In genomic region chr9:134329576-134329855, GRCh38 we compare ENCODE assay signal across 15 cellular contexts. TPM values are rescaled to one million over a fixed set of nuclear protein-coding genes. Genes with fewer than 3 reads are reported as not detected.
DNase-seq lines count a peak whose midpoint lies in the region; ATAC-seq, FAIRE-seq and TF ChIP-seq lines count a peak whose summit lies in the region.
"Had no signal": no experiment of that assay in that cellular context is flagged by ENCODE, and none has a peak within 500 bp of the region (broad histone marks: within the 10 kb centered on the region; RNA-seq: fewer than 3 reads in every experiment).

No MANE protein-coding gene starts in this region.

- peaks cover 70 to 77% (median 76%) of the 10 kb centered on the region in 11 experiments for H4K20me1 ChIP-seq in BLaER1 treated with 17β-estradiol and CSF1 and Interleukin-3, amounts not matched to agents 10 nM and 100 nM
- H4K20me1 ChIP-seq in K562 (replicated peaks; ENCODE audit: control insufficient read depth, insufficient read depth, low read length), result peaks cover 38% of the 10 kb centered on the region

- H3K79me2 ChIP-seq in K562 (ENCODE audit: control insufficient read depth, insufficient read depth, low read length), result peaks cover 76% of the 10 kb centered on the region

- no peaks in the 10 kb centered on the region for H3K9me3 ChIP-seq in BLaER1 treated with 17β-estradiol and CSF1 and Interleukin-3, amounts not matched to agents 10 nM and 100 nM (replicated peaks in 1 of 11)
- H3K9me3 ChIP-seq in K562 (replicated peaks; ENCODE audit: control insufficient read depth, insufficient read depth, low read depth, low read length) (no peaks in the 10 kb centered on the region), left ventricle myocardium inferior (replicated peaks) (no peaks in the 10 kb centered on the region)

- DNase-seq in K562 (ENCODE audit: extremely low read depth in 1 of 4, low spot score in 3 of 4) (no peak), left ventricle myocardium inferior (peak; percentile 17), GF-D8 (lab: John Stamatoyannopoulos, UW) (no peak), occipital lobe (lab: John Stamatoyannopoulos, UW) (no peak)
- DNase-seq in natural killer cell treated with Interleukin-12 subunit alpha and Interleukin-12 subunit beta and Interleukin-15 and Interleukin-18, amount 100 ng/mL, for 72 hours (ENCODE audit: low spot score), result no peak
- DNase-seq: CD4-positive, CD25-positive, alpha-beta regulatory T cell; cortex of kidney; NCI-H2029 treated with DMSO at 0.1 percent for 48 hours; stimulated activated CD4-positive, alpha-beta T cell treated with anti-CD3 and anti-CD28 coated beads, Interleukin-2, amount 100 ng/mL, for 24 hours had no signal

- H3K36me3 ChIP-seq in BLaER1 treated with 17β-estradiol and CSF1 and Interleukin-3, amounts not matched to agents 10 nM and 100 nM, result peaks cover 0 to 13% (median 0%) of the 10 kb centered on the region in 11 experiments; a peak in 1 of 22 replicates
- H3K36me3 ChIP-seq in K562 (ENCODE audit: control insufficient read depth, insufficient read depth, low read length), result no peaks in the 10 kb centered on the region
- no peaks in the 10 kb centered on the region for H3K36me3 ChIP-seq in left ventricle myocardium inferior
- no peaks in the 10 kb centered on the region for H3K36me3 ChIP-seq in rectal smooth muscle tissue (ENCODE audit: control insufficient read depth, insufficient read depth, low read length)

- peaks cover 6% of the 10 kb centered on the region for H3K9me1 ChIP-seq in K562 (ENCODE audit: control insufficient read depth, insufficient read depth, low read length)

- no peak for TF ChIP-seq EP300 in K562 (IDR thresholded peaks at IDR 0.05; ENCODE audit: low read length)

- in situ Hi-C loops in K562 (cut with MboI), result no loop called here

- FAIRE-seq in K562 (lab: Jason Lieb, UNC), result no peak
- FAIRE-seq: GM12892, islet of Langerhans had no signal

- H3K27me3 ChIP-seq in BLaER1 treated with 17β-estradiol and CSF1 and Interleukin-3, amounts not matched to agents 10 nM and 100 nM, result no peaks in the 10 kb centered on the region
- no peaks in the 10 kb centered on the region for H3K27me3 ChIP-seq in K562 (ENCODE audit: control insufficient read depth in 2 of 2, insufficient read depth in 2 of 2, low read length in 2 of 2)
- no peaks in the 10 kb centered on the region for H3K27me3 ChIP-seq in left ventricle myocardium inferior (ENCODE audit: low read depth)
- no peaks in the 10 kb centered on the region for H3K27me3 ChIP-seq in rectal smooth muscle tissue (ENCODE audit: control insufficient read depth, insufficient read depth, low read length)

- WGBS in K562 (ENCODE audit: insufficient coverage, low coverage, missing lambda C conversion rate), result 68% methylated on average over 2 of the region's 7 CpGs

- intact Hi-C loops in K562 (cut with micrococcal nuclease), result loop anchor here (10.0 kb wide), 1 partner anchor 155 kb away; no protein-coding TSS in a partner anchor
- intact Hi-C loops in left ventricle myocardium inferior (cut with micrococcal nuclease), result no loop called here

- H3K4me3 ChIP-seq in BLaER1 treated with 17β-estradiol and CSF1 and Interleukin-3, amounts not matched to agents 10 nM and 100 nM, result peak overlapping the region; percentile 28 to 98 (median 92); a peak in 18 of 20 replicates
- no peak overlapping the region for H3K4me3 ChIP-seq in K562
- H3K4me3 ChIP-seq in left ventricle myocardium inferior, result peak overlapping the region; percentile 91
- H3K4me3 ChIP-seq in rectal smooth muscle tissue (ENCODE audit: low read length), result peak overlapping the region; percentile 38

- no peaks in the 10 kb centered on the region for H3K27me3 Mint-ChIP-seq in natural killer cell treated with Interleukin-12 subunit alpha and Interleukin-12 subunit beta and Interleukin-15 and Interleukin-18, amount 100 ng/mL, for 72 hours

- H3K27ac ChIP-seq in BLaER1 treated with 17β-estradiol and CSF1 and Interleukin-3, amounts not matched to agents 10 nM and 100 nM, result peak overlapping the region; percentile 28 to 88 (median 79); a peak in 20 of 22 replicates
- H3K27ac ChIP-seq in K562 (ENCODE audit: extremely low read depth, low read depth, low read length) (no peak overlapping the region), left ventricle myocardium inferior (replicated peaks) (peak overlapping the region; percentile 93), rectal smooth muscle tissue (ENCODE audit: low read depth, low read length) (no peak overlapping the region)
- H3K27ac ChIP-seq: SK-N-MC had no signal

- TF ChIP-seq CTCF in K562 (IDR thresholded peaks at IDR 0.05 in 2 of 3, conservative IDR thresholded peaks at IDR 0.05 in 1 of 3; ENCODE audit: insufficient read depth in 2 of 3, low read depth in 1 of 3, low read length in 3 of 3) (no peak), left ventricle myocardium inferior (IDR thresholded peaks at IDR 0.05; ENCODE audit: borderline replicate concordance) (no peak)

- TF ChIP-seq POLR2A in K562 (conservative IDR thresholded peaks at IDR 0.05), result no peak

- no TSS peak for BruUV-seq in K562 (replicated peaks; lab: Mats Ljungman, UMichigan)

- no peak overlapping the region for H2AFZ ChIP-seq in K562 (ENCODE audit: low read depth, low read length)

- peak overlapping the region; percentile 84 to 95 (median 93) for H3K9ac ChIP-seq in BLaER1 treated with 17β-estradiol and CSF1 and Interleukin-3, amounts not matched to agents 10 nM and 100 nM
- H3K9ac ChIP-seq in K562 (ENCODE audit: insufficient read depth in 1 of 2, low read depth in 2 of 2, low read length in 2 of 2), result peak overlapping the region in 1 of 2 experiments; percentile 94; a peak in 2 of 4 replicates
- no peak overlapping the region for H3K9ac ChIP-seq in rectal smooth muscle tissue (ENCODE audit: low read length)

- no peak for TF ChIP-seq RAD21 in K562 (CRISPR knock-in tag; conservative IDR thresholded peaks at IDR 0.05 in 1 of 2, IDR thresholded peaks at IDR 0.05 in 1 of 2)

- peaks cover 78 to 88% (median 81%) of the 10 kb centered on the region in 10 experiments for H3K4me1 ChIP-seq in BLaER1 treated with 17β-estradiol and CSF1 and Interleukin-3, amounts not matched to agents 10 nM and 100 nM
- H3K4me1 ChIP-seq in K562 (replicated peaks in 1 of 2; ENCODE audit: control insufficient read depth in 2 of 2, insufficient read depth in 2 of 2, low read length in 2 of 2) (peaks cover 11 to 90% of the 10 kb centered on the region in 2 experiments), left ventricle myocardium inferior (peaks cover 90% of the 10 kb centered on the region), rectal smooth muscle tissue (ENCODE audit: control insufficient read depth, insufficient read depth, low read length) (peaks cover 17% of the 10 kb centered on the region)

- H3K4me3 Mint-ChIP-seq in natural killer cell treated with Interleukin-12 subunit alpha and Interleukin-12 subunit beta and Interleukin-15 and Interleukin-18, amount 100 ng/mL, for 72 hours, result no peak overlapping the region

- ATAC-seq in K562 (no peak), GM18519 (IDR thresholded peaks at IDR 0.05; ENCODE audit: low FRiP score, unreplicated experiment) (no peak)
- ATAC-seq in natural killer cell treated with Interleukin-12 subunit alpha and Interleukin-12 subunit beta and Interleukin-15 and Interleukin-18, amount 100 ng/mL, for 72 hours, result no peak

- no peaks in the 10 kb centered on the region for H3K36me3 Mint-ChIP-seq in natural killer cell treated with Interleukin-12 subunit alpha and Interleukin-12 subunit beta and Interleukin-15 and Interleukin-18, amount 100 ng/mL, for 72 hours
- H3K36me3 Mint-ChIP-seq: CD4-positive, CD25-positive, alpha-beta regulatory T cell had no signal

- H3K4me1 Mint-ChIP-seq in natural killer cell treated with Interleukin-12 subunit alpha and Interleukin-12 subunit beta and Interleukin-15 and Interleukin-18, amount 100 ng/mL, for 72 hours (ENCODE audit: low read depth in 2 of 2), result peaks cover 2% of the 10 kb centered on the region in 2 donors

- peak overlapping the region; percentile 90 to 100 (median 98) for H3K4me2 ChIP-seq in BLaER1 treated with 17β-estradiol and CSF1 and Interleukin-3, amounts not matched to agents 10 nM and 100 nM
- no peak overlapping the region for H3K4me2 ChIP-seq in K562 (ENCODE audit: insufficient read depth, low read length)

- CTCF ChIA-PET in K562 (lab: Yijun Ruan, JAX; ENCODE audit: low intra/inter-chr PET ratio), result no interaction called here

- no peaks in the 10 kb centered on the region for H3K9me3 Mint-ChIP-seq in natural killer cell treated with Interleukin-12 subunit alpha and Interleukin-12 subunit beta and Interleukin-15 and Interleukin-18, amount 100 ng/mL, for 72 hours
- H3K9me3 Mint-ChIP-seq: CD4-positive, CD25-positive, alpha-beta regulatory T cell had no signal

- H3K27ac Mint-ChIP-seq in natural killer cell treated with Interleukin-12 subunit alpha and Interleukin-12 subunit beta and Interleukin-15 and Interleukin-18, amount 100 ng/mL, for 72 hours, result no peak overlapping the region
- H3K27ac Mint-ChIP-seq: CD4-positive, CD25-positive, alpha-beta regulatory T cell had no signal

- POLR2A ChIA-PET in K562 (lab: Yijun Ruan, JAX), result interaction anchor here (0.5 to 1.2 kb wide), 2 partner anchors 14 to 345 kb away, joined by 3 to 4 read pairs; no protein-coding TSS in a partner anchor

TF ChIP-seq in K562, 482 proteins besides CTCF, POLR2A, EP300 and RAD21 (continues in another document):
- TF ChIP-seq ZNF830 (CRISPR knock-in tag; IDR thresholded peaks at IDR 0.05) (no peak), MECOM (CRISPR knock-in tag; IDR thresholded peaks at IDR 0.05) (no peak), EGR1 (conservative IDR thresholded peaks at IDR 0.05) (no peak), FOXJ2 (tag; IDR thresholded peaks at IDR 0.05) (no peak)

RNA-seq across cellular contexts. Expression of gene RXRA, which starts 3.3 kb away (rescaled TPM):
- 9.2 and 26.3 TPM in 2 replicates for total RNA-seq in K562 (2011; cell fraction: chromatin; rRNA removed; ENCODE audit: low replicate concordance)
- 12.6 and 15.3 TPM in 2 replicates for total RNA-seq in K562 (2011; cell fraction: nucleolus; rRNA removed)
- 9.4 and 10.3 TPM in 2 replicates for total RNA-seq in K562 (2011; cell fraction: nucleoplasm; rRNA removed)
- total RNA-seq in K562 (2014; rRNA removed) (9.6 and 11.0 TPM in 2 replicates), K562 (2014; rRNA removed; fragmentation: Illumina TruSeq; extraction: Trizol) (1.5 and 1.8 TPM in 2 replicates), K562 (2015; rRNA removed; fragmentation: Illumina TruSeq; extraction: Trizol) (4.2 and 5.7 TPM in 2 replicates), K562 (2021) (21.4 and 23.6 TPM in 2 replicates), left ventricle myocardium inferior (57.1 TPM), occipital lobe (6.6 TPM)
- polyA plus RNA-seq in K562 (2011; rRNA removed) (4.0 and 4.6 TPM in 2 replicates), K562 (2014; fragmentation: Illumina TruSeq; extraction: Trizol) (5.2 and 14.5 TPM in 2 replicates), K562 (2014; fragmentation: Nextera tagmentation; extraction: Ambion mirVana) (under 1 TPM; 0.35 to 0.56 TPM), K562 (2014; rRNA removed) (6.8 and 14.8 TPM in 2 replicates)
- polyA plus RNA-seq in K562 (2011; cell fraction: cytosol; rRNA removed), result 8.4 and 14.0 TPM in 2 replicates
- 7.8 and 14.2 TPM in 2 replicates for polyA plus RNA-seq in K562 (2011; cell fraction: nucleus; rRNA removed)
- 13.9 and 14.6 TPM in 2 replicates for polyA plus RNA-seq in K562 (2012)
- polyA minus RNA-seq in K562 (2011; rRNA and poly(A)+ RNA removed), result 2.2 and 4.3 TPM in 2 replicates
- 13.6 and 24.3 TPM in 2 replicates for polyA minus RNA-seq in K562 (2011; cell fraction: cytosol; rRNA and poly(A)+ RNA removed)
- polyA minus RNA-seq in K562 (2011; cell fraction: nucleus; rRNA and poly(A)+ RNA removed), result 6.7 and 8.4 TPM in 2 replicates
- 1 to 10 TPM; 3.8 to 4.9 TPM for total RNA-seq in natural killer cell treated with Interleukin-12 subunit alpha and Interleukin-12 subunit beta and Interleukin-15 and Interleukin-18, amount 100 ng/mL, for 72 hours

Comparison
In these comparisons a context has a peak if more than half of its experiments do, and no peak if none do; other contexts are left out.
1. H3K27ac ChIP-seq: peak in BLaER1 treated with 17β-estradiol and CSF1 and Interleukin-3, amounts not matched to agents 10 nM and 100 nM (11 of 11) and left ventricle myocardium inferior (single experiment); none in K562 (single experiment) and rectal smooth muscle tissue (single experiment).